In the genomic region with DNA sequence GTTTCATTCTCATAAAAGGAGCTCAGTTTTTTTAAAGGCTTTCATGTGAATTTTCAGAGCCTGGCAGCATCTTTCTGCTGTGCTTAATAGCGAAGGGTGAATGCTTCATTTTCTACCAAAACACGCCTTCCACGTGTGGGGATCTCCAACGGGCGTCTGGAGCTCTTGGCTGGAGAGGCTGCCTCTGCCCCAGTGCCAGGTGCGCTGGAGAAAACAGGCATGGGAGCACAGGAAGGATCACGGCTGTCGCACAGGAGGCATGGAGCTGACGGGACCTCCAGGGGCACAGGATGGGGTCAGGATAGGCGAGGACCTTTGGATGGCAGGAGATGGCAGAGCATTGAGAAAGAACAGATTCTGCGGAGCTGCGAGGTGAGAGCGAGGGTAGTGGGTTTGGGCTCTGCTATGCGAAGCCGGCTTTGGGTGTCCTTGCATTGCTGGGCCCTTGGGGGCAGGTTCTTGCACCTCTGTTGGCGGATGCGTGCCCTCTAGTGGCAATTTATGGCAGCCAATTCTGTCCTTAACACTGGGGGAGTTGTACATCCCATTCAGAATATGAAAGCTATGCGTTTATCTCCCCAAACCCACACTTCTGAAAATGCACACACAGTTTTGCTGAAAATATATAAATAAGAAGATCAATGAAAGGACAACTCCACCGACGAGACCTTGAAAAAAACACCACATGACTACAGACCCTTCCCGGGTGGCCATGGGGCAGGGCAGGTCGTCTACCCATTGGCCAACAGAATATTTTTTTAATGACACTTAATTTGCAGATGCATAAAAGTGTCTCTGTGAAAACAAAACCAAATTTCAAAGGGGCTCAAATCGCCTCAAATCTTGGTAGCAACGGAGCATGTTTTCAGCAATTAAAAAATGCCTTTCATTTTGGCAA, we compare ENCODE assay signal across 8 cellular contexts.
DNase-seq lines count a peak whose midpoint lies in the region; ATAC-seq and TF ChIP-seq lines count a peak whose summit lies in the region.

No MANE protein-coding gene starts in this region.

- no peaks in the 10 kb centered on the region for H3K4me1 ChIP-seq in foreskin keratinocyte

- no peak overlapping the region for H3K27ac ChIP-seq in foreskin keratinocyte

- H3K27me3 ChIP-seq in foreskin keratinocyte, result no peaks in the 10 kb centered on the region

- DNase-seq in AG08395 (ENCODE audit: low spot score) (peak; percentile 35), NCI-H187 treated with DMSO at 0.1 percent for 48 hours (lab: John Stamatoyannopoulos, UW) (peak; percentile 2), foreskin keratinocyte (peak in 1 of 2 donors; percentile 30), sciatic nerve (ENCODE audit: low spot score) (no peak)

- TF ChIP-seq CTCF in GM12875 (IDR thresholded peaks at IDR 0.05; ENCODE audit: borderline replicate concordance, insufficient read depth, low read depth, low read length) (peak; percentile 91), WI38 (IDR thresholded peaks at IDR 0.05; ENCODE audit: low read depth, low read length) (peak; percentile 62), foreskin keratinocyte (conservative IDR thresholded peaks at IDR 0.05) (peak; percentile 78)

- ATAC-seq in HG02678 (IDR thresholded peaks at IDR 0.05; ENCODE audit: unreplicated experiment) (peak; percentile 85), foreskin keratinocyte (peak; percentile 89), sciatic nerve (peak; percentile 67), GM21737 (IDR thresholded peaks at IDR 0.05; ENCODE audit: unreplicated experiment) (no peak)

- intact Hi-C loops in sciatic nerve (cut with DNase I), result no loop called here

- H3K4me3 ChIP-seq in GM12875 (ENCODE audit: low read depth, low read length), result no peak overlapping the region
- no peak overlapping the region for H3K4me3 ChIP-seq in WI38 (ENCODE audit: low read depth, low read length)
